In genomic region chr3:42123012-42123581, GRCh38 we compare ENCODE assay signal across 9 cellular contexts. TPM values are rescaled to one million over a fixed set of nuclear protein-coding genes. Genes with fewer than 3 reads are reported as not detected.
DNase-seq lines count a peak whose midpoint lies in the region; ATAC-seq, FAIRE-seq and TF ChIP-seq lines count a peak whose summit lies in the region.
"Had no signal": no experiment of that assay in that cellular context is flagged by ENCODE, and none has a peak within 500 bp of the region (broad histone marks: within the 10 kb centered on the region; RNA-seq: fewer than 3 reads in every experiment).

No MANE protein-coding gene starts in this region.

- no peak overlapping the region for H3K4me3 Mint-ChIP-seq in Caco-2 (ENCODE audit: unreplicated experiment)
- H3K4me3 Mint-ChIP-seq in activated T-helper 1 cell treated with anti-CD3 and anti-CD28 coated beads, Interleukin-12 subunit alpha, Interleukin-12 subunit beta, Interleukin-2, Interleukin-4 antibody, amounts not matched to agents 30 ng/mL and 10 ng/mL and 1 ng/mL, durations not matched to agents 14 hours and 24 hours and 36 hours: no peak overlapping the region

- H2AFZ ChIP-seq in keratinocyte (ENCODE audit: control insufficient read depth, low read length): no peak overlapping the region

- no peaks in the 10 kb centered on the region for H3K9me3 Mint-ChIP-seq in Caco-2 (ENCODE audit: unreplicated experiment)
- H3K9me3 Mint-ChIP-seq in activated T-helper 1 cell treated with anti-CD3 and anti-CD28 coated beads, Interleukin-12 subunit alpha, Interleukin-12 subunit beta, Interleukin-2, Interleukin-4 antibody, amounts not matched to agents 30 ng/mL and 10 ng/mL and 1 ng/mL, durations not matched to agents 14 hours and 24 hours and 36 hours: no peaks in the 10 kb centered on the region

- H3K27me3 ChIP-seq in Caco-2 (replicated peaks; ENCODE audit: control insufficient read depth, insufficient read depth, low read length): no peaks in the 10 kb centered on the region
- no peaks in the 10 kb centered on the region for H3K27me3 ChIP-seq in keratinocyte (ENCODE audit: control insufficient read depth, extremely low read depth, insufficient read depth, low read length)
- H3K27me3 ChIP-seq in esophagus muscularis mucosa: no peaks in the 10 kb centered on the region

- peaks cover 29% of the 10 kb centered on the region for H3K4me1 Mint-ChIP-seq in Caco-2 (ENCODE audit: low read depth, unreplicated experiment)
- peaks cover 32% of the 10 kb centered on the region for H3K4me1 Mint-ChIP-seq in activated T-helper 1 cell treated with anti-CD3 and anti-CD28 coated beads, Interleukin-12 subunit alpha, Interleukin-12 subunit beta, Interleukin-2, Interleukin-4 antibody, amounts not matched to agents 30 ng/mL and 10 ng/mL and 1 ng/mL, durations not matched to agents 14 hours and 24 hours and 36 hours (ENCODE audit: low read depth)

- no peaks in the 10 kb centered on the region for H4K20me1 ChIP-seq in keratinocyte (ENCODE audit: control insufficient read depth, extremely low read depth, insufficient read depth, low read length)

- H3K9ac ChIP-seq in keratinocyte (ENCODE audit: control insufficient read depth, extremely low read depth, insufficient read depth, low read length): peak overlapping the region; percentile 64

- peaks cover 48% of the 10 kb centered on the region for H3K4me1 ChIP-seq in Caco-2
- H3K4me1 ChIP-seq in keratinocyte (ENCODE audit: control insufficient read depth, extremely low read depth, insufficient read depth, low read length): peaks cover 58% of the 10 kb centered on the region
- peaks cover 46 to 57% (median 53%) of the 10 kb centered on the region in 4 donors for H3K4me1 ChIP-seq in esophagus muscularis mucosa

- dilution Hi-C loops in keratinocyte (cut with MboI; ENCODE audit: extremely low pct_ligation_motif_present, low sequenced_read_pairs): loop anchor here (10.0 to 25.0 kb wide), 2 partner anchors 72 to 211 kb away; no protein-coding TSS in a partner anchor

- H3K27ac ChIP-seq in RWPE1: peak overlapping the region; percentile 87
- H3K27ac ChIP-seq in keratinocyte (ENCODE audit: control insufficient read depth, insufficient read depth, low read length): peak overlapping the region; percentile 83
- H3K27ac ChIP-seq in esophagus muscularis mucosa (replicated peaks in 1 of 4): peak overlapping the region in 1 of 4 donors; percentile 12

- no peak for DNase-seq in Caco-2
- DNase-seq in RWPE1 (ENCODE audit: low spot score): no peak
- no peak for DNase-seq in keratinocyte (ENCODE audit: low read depth, low spot score)
- no peak for DNase-seq in activated T-helper 1 cell treated with anti-CD3 and anti-CD28 coated beads, Interleukin-12 subunit alpha, Interleukin-12 subunit beta, Interleukin-2, Interleukin-4 antibody, amounts not matched to agents 30 ng/mL and 10 ng/mL and 1 ng/mL, durations not matched to agents 14 hours and 24 hours and 36 hours (ENCODE audit: low spot score)
- DNase-seq in esophagus muscularis mucosa (ENCODE audit: extremely low spot score): no peak
- DNase-seq: NCI-H2081 had no signal

- no TSS peak for BruUV-seq in Caco-2 (replicated peaks; lab: Mats Ljungman, UMichigan)

- H3K4me2 ChIP-seq in keratinocyte (ENCODE audit: control insufficient read depth, extremely low read depth, insufficient read depth, low read depth, low read length): peak overlapping the region; percentile 63

- TF ChIP-seq CTCF in Caco-2 (IDR thresholded peaks at IDR 0.05; ENCODE audit: insufficient read depth in 1 of 2, low read depth in 1 of 2, low read length in 1 of 2, severe bottlenecking in 1 of 2, unreplicated experiment in 1 of 2) (no peak), RWPE1 (conservative IDR thresholded peaks at IDR 0.05; ENCODE audit: low read depth) (no peak), keratinocyte (optimal IDR thresholded peaks at IDR 0.05 in 1 of 3, IDR thresholded peaks at IDR 0.05 in 1 of 3, conservative IDR thresholded peaks at IDR 0.05 in 1 of 3; ENCODE audit: extremely low read depth in 1 of 3, insufficient read depth in 2 of 3, low read length in 3 of 3) (no peak), esophagus muscularis mucosa (IDR thresholded peaks at IDR 0.05) (no peak)

- CTCF ChIA-PET in Caco-2 (lab: Charles Lee) (interaction anchor here (1.3 kb wide), 1 partner anchor 68 kb away, joined by 8 read pairs; no protein-coding TSS in a partner anchor), RWPE1 (lab: Yijun Ruan, JAX) (no interaction called here)

- H3K36me3 Mint-ChIP-seq in Caco-2 (ENCODE audit: insufficient read depth, unreplicated experiment): peaks cover 12% of the 10 kb centered on the region
- peaks cover 19% of the 10 kb centered on the region for H3K36me3 Mint-ChIP-seq in activated T-helper 1 cell treated with anti-CD3 and anti-CD28 coated beads, Interleukin-12 subunit alpha, Interleukin-12 subunit beta, Interleukin-2, Interleukin-4 antibody, amounts not matched to agents 30 ng/mL and 10 ng/mL and 1 ng/mL, durations not matched to agents 14 hours and 24 hours and 36 hours (ENCODE audit: low read depth)

- ATAC-seq in GM21529 (IDR thresholded peaks at IDR 0.05; ENCODE audit: unreplicated experiment) (peak; percentile 42), HG03378 (IDR thresholded peaks at IDR 0.05; ENCODE audit: unreplicated experiment) (no peak), GM19328 (IDR thresholded peaks at IDR 0.05; ENCODE audit: unreplicated experiment) (no peak)

- intact Hi-C loops in Caco-2 (cut with micrococcal nuclease; ENCODE audit: unreplicated experiment) (no loop called here), esophagus muscularis mucosa (cut with DNase I) (loop anchor here (5.0 kb wide), 1 partner anchor 69 kb away; no protein-coding TSS in a partner anchor)
- intact Hi-C loops in activated T-helper 1 cell treated with anti-CD3 and anti-CD28 coated beads, Interleukin-12 subunit alpha, Interleukin-12 subunit beta, Interleukin-2, Interleukin-4 antibody, amounts not matched to agents 30 ng/mL and 10 ng/mL and 1 ng/mL, durations not matched to agents 14 hours and 24 hours and 36 hours (cut with micrococcal nuclease): no loop called here

- H3K9me3 ChIP-seq in Caco-2 (no peaks in the 10 kb centered on the region), keratinocyte (ENCODE audit: control insufficient read depth, low read depth, low read length) (no peaks in the 10 kb centered on the region), esophagus muscularis mucosa (no peaks in the 10 kb centered on the region)

- no peak for TF ChIP-seq POLR2A in esophagus muscularis mucosa (IDR thresholded peaks at IDR 0.05; ENCODE audit: low read depth)

- no peak for TF ChIP-seq EP300 in esophagus muscularis mucosa (IDR thresholded peaks at IDR 0.05)

- H3K36me3 ChIP-seq in Caco-2 (ENCODE audit: control insufficient read depth, insufficient read depth, low read length) (no peaks in the 10 kb centered on the region), keratinocyte (ENCODE audit: control insufficient read depth in 2 of 2, extremely low read depth in 1 of 2, insufficient read depth in 2 of 2, low read length in 2 of 2) (peaks cover 4 to 14% of the 10 kb centered on the region in 2 experiments), esophagus muscularis mucosa (peaks cover 9 to 29% (median 17%) of the 10 kb centered on the region in 4 donors)

- H3K27me3 Mint-ChIP-seq in Caco-2 (ENCODE audit: insufficient read depth, unreplicated experiment): no peaks in the 10 kb centered on the region
- no peaks in the 10 kb centered on the region for H3K27me3 Mint-ChIP-seq in activated T-helper 1 cell treated with anti-CD3 and anti-CD28 coated beads, Interleukin-12 subunit alpha, Interleukin-12 subunit beta, Interleukin-2, Interleukin-4 antibody, amounts not matched to agents 30 ng/mL and 10 ng/mL and 1 ng/mL, durations not matched to agents 14 hours and 24 hours and 36 hours (ENCODE audit: insufficient read depth)

- peak; percentile 55 for FAIRE-seq in keratinocyte (lab: Jason Lieb, UNC)

- H3K9me1 ChIP-seq in keratinocyte (ENCODE audit: control insufficient read depth, extremely low read depth, insufficient read depth, low read length): no peaks in the 10 kb centered on the region

- peaks cover 58% of the 10 kb centered on the region for H3K79me2 ChIP-seq in keratinocyte (ENCODE audit: control insufficient read depth, insufficient read depth, low read length)

- peak overlapping the region; percentile 72 for H3K27ac Mint-ChIP-seq in Caco-2 (ENCODE audit: unreplicated experiment)
- no peak overlapping the region for H3K27ac Mint-ChIP-seq in activated T-helper 1 cell treated with anti-CD3 and anti-CD28 coated beads, Interleukin-12 subunit alpha, Interleukin-12 subunit beta, Interleukin-2, Interleukin-4 antibody, amounts not matched to agents 30 ng/mL and 10 ng/mL and 1 ng/mL, durations not matched to agents 14 hours and 24 hours and 36 hours

- POLR2A ChIA-PET in Caco-2 (lab: Charles Lee) (no interaction called here), RWPE1 (lab: Yijun Ruan, JAX; ENCODE audit: low non-redundant PET) (no interaction called here)

- H3K4me3 ChIP-seq in Caco-2 (ENCODE audit: low read depth, low read length) (no peak overlapping the region), keratinocyte (ENCODE audit: control insufficient read depth in 2 of 3, extremely low read depth in 1 of 3, insufficient read depth in 2 of 3, low read depth in 1 of 3, low read length in 3 of 3) (peak overlapping the region in 2 of 3 experiments; percentile 5 to 39), esophagus muscularis mucosa (no peak overlapping the region)

- WGBS in esophagus muscularis mucosa: 57% methylated on average over 8 of the region's 8 CpGs

RNA-seq across cellular contexts. Expression of gene TRAK1, which starts 31.9 kb away (rescaled TPM):
- total RNA-seq in Caco-2 (2022) (33.3 TPM in 2 replicates), esophagus muscularis mucosa (10 to 100 TPM; 45.7 to 74.8 (median 57.7) TPM)
- 58.2 to 63.7 TPM (median 62.8 TPM) in 3 replicates for polyA plus RNA-seq in keratinocyte
- polyA plus RNA-seq in keratinocyte (2011; ENCODE audit: low read depth): 29.8 TPM
- 48.0 and 49.5 TPM in 2 replicates for polyA plus RNA-seq in keratinocyte (2011; cell fraction: cytosol; rRNA removed)
- 132 and 142 TPM in 2 replicates for polyA plus RNA-seq in keratinocyte (2011; cell fraction: nucleus; rRNA removed)
- 29.8 and 46.9 TPM in 2 replicates for polyA plus RNA-seq in keratinocyte (2012; ENCODE audit: low replicate concordance)
- 82.0 to 97.3 TPM (median 91.8 TPM) in 3 replicates for polyA minus RNA-seq in keratinocyte
- 84.2 TPM for polyA minus RNA-seq in keratinocyte (2011; cell fraction: cytosol; rRNA and poly(A)+ RNA removed)
- 83.0 and 146 TPM in 2 replicates for polyA minus RNA-seq in keratinocyte (2011; cell fraction: nucleus; rRNA and poly(A)+ RNA removed)
- 32.6 and 33.8 TPM in 2 replicates for total RNA-seq in activated T-helper 1 cell treated with anti-CD3 and anti-CD28 coated beads, Interleukin-12 subunit alpha, Interleukin-12 subunit beta, Interleukin-2, Interleukin-4 antibody, amounts not matched to agents 30 ng/mL and 10 ng/mL and 1 ng/mL, durations not matched to agents 14 hours and 24 hours and 36 hours

Comparison
In these comparisons a context has a peak if more than half of its experiments do, and no peak if none do; other contexts are left out.
1. H3K4me3 ChIP-seq: peak in keratinocyte (2 of 3); none in Caco-2 (single experiment) and esophagus muscularis mucosa (0 of 4).